Comparison of ENCODE assay signal across 8 cellular contexts in the genomic region with DNA sequence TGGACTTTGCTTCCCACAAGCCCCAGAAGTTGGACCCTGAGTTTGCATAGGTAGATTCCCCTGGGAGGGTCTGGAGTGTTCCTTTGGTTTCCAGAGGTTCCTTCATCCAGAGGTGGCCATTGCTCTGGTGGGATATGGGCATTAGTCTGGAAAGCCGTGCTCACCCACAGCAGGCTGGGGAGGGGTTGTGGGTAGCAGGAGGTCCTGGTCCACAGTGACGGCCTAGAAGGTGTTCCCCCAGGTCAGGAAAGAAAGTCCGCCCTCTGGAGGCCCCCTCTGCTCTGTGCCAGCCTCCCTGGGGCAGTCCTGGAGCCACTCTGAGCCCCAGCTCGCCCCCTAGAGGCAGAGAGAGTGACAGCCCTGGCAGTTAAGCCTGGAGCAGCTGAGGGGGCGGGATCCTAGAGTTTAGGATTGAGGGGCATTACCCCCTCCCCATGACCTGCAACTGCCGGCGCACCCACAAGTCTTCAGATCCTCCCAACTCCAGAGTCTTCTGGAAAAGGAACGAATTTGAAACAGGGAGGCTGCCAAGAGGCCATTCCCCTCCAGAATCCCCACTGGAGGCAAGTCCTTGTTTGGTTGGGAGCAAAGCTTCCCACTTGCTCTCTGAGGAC. TPM values are rescaled to one million over a fixed set of nuclear protein-coding genes. Genes with fewer than 3 reads are reported as not detected.
A peak's percentile ranks its signal among the peaks of the same experiment; 100 is the strongest.
DNase-seq lines count a peak whose midpoint lies in the region; ATAC-seq, FAIRE-seq and TF ChIP-seq lines count a peak whose summit lies in the region.

No MANE protein-coding gene starts in this region.

- POLR2A ChIA-PET in AG04450 (lab: Yijun Ruan, JAX) (no interaction called here), endothelial cell of umbilical vein (lab: Charles Lee) (no interaction called here)

- H3K4me3 ChIP-seq in AG04450 (ENCODE audit: low read depth, low read length): no peak overlapping the region
- H3K4me3 ChIP-seq in endothelial cell of umbilical vein (replicated peaks in 1 of 3; ENCODE audit: insufficient read depth in 1 of 3, low read depth in 1 of 3, low read length in 3 of 3): no peak overlapping the region

- H3K4me1 Mint-ChIP-seq in stimulated activated naive B cell treated with anti-CD40 and anti-IgM and Interleukin-4, amounts not matched to agents 10 μg/mL and 1 μg/mL and 100 μg/mL, for 72 hours: no peaks in the 10 kb centered on the region

- no peak overlapping the region for H3K27ac Mint-ChIP-seq in stimulated activated naive B cell treated with anti-CD40 and anti-IgM and Interleukin-4, amounts not matched to agents 10 μg/mL and 1 μg/mL and 100 μg/mL, for 72 hours

- no peak overlapping the region for H3K4me3 Mint-ChIP-seq in stimulated activated naive B cell treated with anti-CD40 and anti-IgM and Interleukin-4, amounts not matched to agents 10 μg/mL and 1 μg/mL and 100 μg/mL, for 72 hours

- H3K9ac ChIP-seq in endothelial cell of umbilical vein (replicated peaks; ENCODE audit: extremely low read depth, insufficient read depth, low read length): no peak overlapping the region

- H2AFZ ChIP-seq in endothelial cell of umbilical vein (ENCODE audit: low read depth, low read length): no peak overlapping the region

- no peaks in the 10 kb centered on the region for H3K9me1 ChIP-seq in endothelial cell of umbilical vein (replicated peaks; ENCODE audit: control insufficient read depth, extremely low read depth, insufficient read depth, low read length)

- H3K4me1 ChIP-seq in endothelial cell of umbilical vein (ENCODE audit: control insufficient read depth, extremely low read depth, insufficient read depth, low read length): peaks cover 20% of the 10 kb centered on the region

- peaks cover 9 to 12% of the 10 kb centered on the region in 2 donors for H3K36me3 Mint-ChIP-seq in stimulated activated naive B cell treated with anti-CD40 and anti-IgM and Interleukin-4, amounts not matched to agents 10 μg/mL and 1 μg/mL and 100 μg/mL, for 72 hours

- no peaks in the 10 kb centered on the region for H3K9me3 Mint-ChIP-seq in stimulated activated naive B cell treated with anti-CD40 and anti-IgM and Interleukin-4, amounts not matched to agents 10 μg/mL and 1 μg/mL and 100 μg/mL, for 72 hours

- BruUV-seq in endothelial cell of umbilical vein (replicated peaks; lab: Mats Ljungman, UMichigan): no TSS peak

- ATAC-seq in GM18502 (IDR thresholded peaks at IDR 0.05; ENCODE audit: poor library complexity, unreplicated experiment): peak; percentile 97
- peak; percentile 97 for ATAC-seq in HG02981 (IDR thresholded peaks at IDR 0.05; ENCODE audit: unreplicated experiment)
- ATAC-seq in stimulated activated naive B cell treated with anti-CD40 and anti-IgM and Interleukin-4, amounts not matched to agents 10 μg/mL and 1 μg/mL and 100 μg/mL, for 72 hours (replicated peaks): peak; percentile 96 to 98

- no peaks in the 10 kb centered on the region for H3K27me3 Mint-ChIP-seq in stimulated activated naive B cell treated with anti-CD40 and anti-IgM and Interleukin-4, amounts not matched to agents 10 μg/mL and 1 μg/mL and 100 μg/mL, for 72 hours

- DNase-seq in AG04450 (ENCODE audit: low read depth, low spot score): no peak
- peak; percentile 66 for DNase-seq in NCI-H82 treated with DMSO at 0.1 percent for 48 hours (lab: John Stamatoyannopoulos, UW; ENCODE audit: unreplicated experiment)
- DNase-seq in activated CD8-positive, alpha-beta memory T cell treated with anti-CD3 and anti-CD28 coated beads for 24 hours: peak; percentile 78
- DNase-seq in endothelial cell of umbilical vein (ENCODE audit: low read depth, low spot score): peak; percentile 69
- peak; percentile 77 for DNase-seq in myocyte (ENCODE audit: low read depth)
- DNase-seq in stimulated activated naive B cell treated with anti-CD40 and anti-IgM and Interleukin-4, amounts not matched to agents 10 μg/mL and 1 μg/mL and 100 μg/mL, for 72 hours: peak; percentile 56

- no peak overlapping the region for H3K4me2 ChIP-seq in endothelial cell of umbilical vein (ENCODE audit: insufficient read depth, low read length)

- FAIRE-seq in endothelial cell of umbilical vein (lab: Jason Lieb, UNC): peak; percentile 87

- H3K36me3 ChIP-seq in endothelial cell of umbilical vein (ENCODE audit: control insufficient read depth in 2 of 2, extremely low read depth in 1 of 2, insufficient read depth in 2 of 2, low read length in 2 of 2): peaks cover 6 to 33% of the 10 kb centered on the region in 2 experiments

- no peaks in the 10 kb centered on the region; the same call in 1 of the 2 replicates for H3K9me3 ChIP-seq in AG04450 (ENCODE audit: control insufficient read depth, insufficient read depth, low read length)
- H3K9me3 ChIP-seq in endothelial cell of umbilical vein (replicated peaks; ENCODE audit: control insufficient read depth, insufficient read depth, low read length): no peaks in the 10 kb centered on the region

- CTCF ChIA-PET in AG04450 (lab: Charles Lee) (interaction anchor here (0.7 to 6.6 kb wide), 10 partner anchors 14 to 116 kb away, joined by 3 to 52 read pairs (median 4); a partner anchor contains a TSS), endothelial cell of umbilical vein (lab: Charles Lee) (interaction anchor here (0.6 to 9.3 kb wide), 27 partner anchors 9 to 161 kb away, joined by 3 to 168 read pairs (median 4); a partner anchor contains a TSS)

- TF ChIP-seq POLR2A in endothelial cell of umbilical vein (IDR thresholded peaks at IDR 0.05; ENCODE audit: low read depth, low read length): no peak

- peak; percentile 80 for TF ChIP-seq CTCF in AG04450 (IDR thresholded peaks at IDR 0.05; ENCODE audit: low read depth, low read length)
- TF ChIP-seq CTCF in endothelial cell of umbilical vein (IDR thresholded peaks at IDR 0.05; ENCODE audit: extremely low read depth in 1 of 2, insufficient read depth in 1 of 2, low read depth in 1 of 2, low read length in 2 of 2): peak; percentile 95 to 97

- intact Hi-C loops in endothelial cell of umbilical vein (cut with micrococcal nuclease): loop anchor here (1.0 to 2.0 kb wide), 2 partner anchors 58 to 86 kb away; no protein-coding TSS in a partner anchor

- H3K27me3 ChIP-seq in AG04450 (ENCODE audit: control insufficient read depth, insufficient read depth, low read length) (no peaks in the 10 kb centered on the region), endothelial cell of umbilical vein (ENCODE audit: control insufficient read depth in 2 of 2, insufficient read depth in 2 of 2, low read length in 2 of 2) (no peaks in the 10 kb centered on the region)

- no peaks in the 10 kb centered on the region for H4K20me1 ChIP-seq in endothelial cell of umbilical vein (replicated peaks; ENCODE audit: control insufficient read depth, extremely low read depth, insufficient read depth, low read length)

- H3K79me2 ChIP-seq in endothelial cell of umbilical vein (ENCODE audit: control insufficient read depth, insufficient read depth, low read length): no peaks in the 10 kb centered on the region

- dilution Hi-C loops in endothelial cell of umbilical vein (cut with MboI; ENCODE audit: extremely low pct_ligation_motif_present, low sequenced_read_pairs): no loop called here

- no peak overlapping the region for H3K27ac ChIP-seq in AG04450 (ENCODE audit: low read depth, low read length)
- no peak overlapping the region for H3K27ac ChIP-seq in endothelial cell of umbilical vein (ENCODE audit: insufficient read depth, low read depth, low read length)

TF ChIP-seq in endothelial cell of umbilical vein, 7 proteins besides CTCF, POLR2A, EP300 and RAD21:
- TF ChIP-seq EZH2 (IDR thresholded peaks at IDR 0.05; ENCODE audit: borderline replicate concordance, low read depth, low read length, severe bottlenecking) (no peak), MYC (IDR thresholded peaks at IDR 0.05; ENCODE audit: low read depth, low read length) (no peak), FOS (IDR thresholded peaks at IDR 0.05; ENCODE audit: borderline replicate concordance, insufficient read depth, low read length) (no peak), GATA2 (IDR thresholded peaks at IDR 0.05; ENCODE audit: insufficient read depth, insufficient read length, low read depth, low read length) (no peak), POLR2AphosphoS5 (IDR thresholded peaks at IDR 0.05; ENCODE audit: insufficient read depth, low read depth, low read length) (no peak)
- TF ChIP-seq, protein P1, sequence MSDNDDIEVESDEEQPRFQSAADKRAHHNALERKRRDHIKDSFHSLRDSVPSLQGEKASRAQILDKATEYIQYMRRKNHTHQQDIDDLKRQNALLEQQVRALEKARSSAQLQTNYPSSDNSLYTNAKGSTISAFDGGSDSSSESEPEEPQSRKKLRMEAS (IDR thresholded peaks at IDR 0.05; ENCODE audit: insufficient read depth, insufficient read length): no peak
TF ChIP-seq in endothelial cell of umbilical vein: peak in this region for 0.

RNA-seq across cellular contexts. Expression of a gene that starts 36.8 kb away (rescaled TPM):
- polyA plus RNA-seq in AG04450 (2011; rRNA removed): 52.2 and 63.2 TPM in 2 replicates
- 69.4 and 93.7 TPM in 2 replicates for polyA minus RNA-seq in AG04450 (2011; rRNA and poly(A)+ RNA removed)
- 86.5 and 102 TPM in 2 replicates for total RNA-seq in endothelial cell of umbilical vein
- 38.6 and 42.6 TPM in 2 replicates for polyA plus RNA-seq in endothelial cell of umbilical vein
- polyA plus RNA-seq in endothelial cell of umbilical vein (2011; cell fraction: cytosol; rRNA removed): 32.7 and 36.4 TPM in 2 replicates
- 52.9 and 53.3 TPM in 2 replicates for polyA plus RNA-seq in endothelial cell of umbilical vein (2011; cell fraction: nucleus; rRNA removed)
- polyA plus RNA-seq in endothelial cell of umbilical vein (2012): 38.6 and 45.7 TPM in 2 replicates
- 59.5 and 71.2 TPM in 2 replicates for polyA minus RNA-seq in endothelial cell of umbilical vein
- 6.8 TPM for polyA minus RNA-seq in endothelial cell of umbilical vein (2011; cell fraction: cytosol; rRNA and poly(A)+ RNA removed)
- 36.7 and 45.1 TPM in 2 replicates for polyA minus RNA-seq in endothelial cell of umbilical vein (2011; cell fraction: nucleus; rRNA and poly(A)+ RNA removed)
- 73.7 and 105 TPM in 2 replicates for total RNA-seq in myocyte
- 353 TPM for polyA plus RNA-seq in myocyte (2012)
